In the genomic region with DNA sequence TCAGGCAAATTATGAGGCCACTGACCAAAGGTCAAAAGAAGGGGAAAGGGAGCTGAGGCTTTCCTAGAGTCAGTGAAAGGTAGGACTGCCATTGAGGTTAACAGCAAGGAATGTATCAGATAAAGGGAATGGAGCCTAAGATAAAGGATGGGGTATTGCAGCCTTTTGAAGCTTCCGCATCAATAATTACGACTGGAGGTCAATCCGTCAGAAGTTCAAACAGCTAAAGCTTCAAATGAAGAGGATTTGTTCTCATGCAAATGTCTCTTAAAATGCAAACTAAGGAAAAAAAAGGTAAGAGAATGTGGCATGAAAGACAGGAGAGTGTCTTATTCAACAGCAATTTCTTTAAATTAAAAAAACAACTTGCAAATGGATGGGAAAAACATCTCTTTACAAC, we compare ENCODE assay signal across 21 cellular contexts.
DNase-seq lines count a peak whose midpoint lies in the region; ATAC-seq and TF ChIP-seq lines count a peak whose summit lies in the region.
"Had no signal": no experiment of that assay in that cellular context is flagged by ENCODE, and none has a peak within 500 bp of the region (broad histone marks: within the 10 kb centered on the region; RNA-seq: fewer than 3 reads in every experiment).

No MANE protein-coding gene starts in this region.

- no peak for TF ChIP-seq POLR2A in esophagus muscularis mucosa (IDR thresholded peaks at IDR 0.05; ENCODE audit: low read depth)

- H3K27ac ChIP-seq in HUES64 (ENCODE audit: low read depth, low read length) (peak overlapping the region; percentile 82; the same call in 1 of the 2 replicates), esophagus muscularis mucosa (replicated peaks in 1 of 4) (peak overlapping the region; percentile 66 to 76 (median 74)), iPS-20b (ENCODE audit: low read length) (no peak overlapping the region), stomach smooth muscle (ENCODE audit: low read length) (peak overlapping the region; percentile 32)
- H3K27ac ChIP-seq: BLaER1 had no signal

- no peak for ATAC-seq in activated CD8-positive, alpha-beta T cell treated with anti-CD3 and anti-CD28 coated beads, Interleukin-2, amount 10 ng/mL, durations not matched to agents 7 days and 5 days
- ATAC-seq in HG03342 (IDR thresholded peaks at IDR 0.05; ENCODE audit: unreplicated experiment) (no peak), GM19351 (IDR thresholded peaks at IDR 0.05; ENCODE audit: unreplicated experiment) (no peak)
- ATAC-seq: HCT116 had no signal

- H3K9me3 Mint-ChIP-seq in activated CD8-positive, alpha-beta T cell treated with anti-CD3 and anti-CD28 coated beads, Interleukin-2, amount 10 ng/mL, durations not matched to agents 7 days and 5 days (ENCODE audit: insufficient read depth): no peaks in the 10 kb centered on the region

- 11% methylated on average over 3 of the region's 3 CpGs for WGBS in HUES64
- WGBS in esophagus muscularis mucosa: 86% methylated on average over 3 of the region's 3 CpGs

- H3K36me3 ChIP-seq in HUES64 (ENCODE audit: insufficient read depth, low read length) (no peaks in the 10 kb centered on the region), esophagus muscularis mucosa (no peaks in the 10 kb centered on the region), iPS-20b (ENCODE audit: insufficient read depth, low read depth, low read length) (no peaks in the 10 kb centered on the region), stomach smooth muscle (ENCODE audit: control insufficient read depth in 2 of 2, insufficient read depth in 2 of 2, low read length in 2 of 2) (no peaks in the 10 kb centered on the region)
- H3K36me3 ChIP-seq: BLaER1 had no signal

- H3K4me1 Mint-ChIP-seq in activated CD8-positive, alpha-beta T cell treated with anti-CD3 and anti-CD28 coated beads, Interleukin-2, amount 10 ng/mL, durations not matched to agents 7 days and 5 days (ENCODE audit: low read depth): peaks cover 6% of the 10 kb centered on the region

- no peak for TF ChIP-seq EP300 in esophagus muscularis mucosa (IDR thresholded peaks at IDR 0.05)

- H3K4me1 ChIP-seq in HUES64 (ENCODE audit: insufficient read depth, low read length) (peaks cover 28% of the 10 kb centered on the region), esophagus muscularis mucosa (peaks cover 4 to 52% (median 44%) of the 10 kb centered on the region in 4 donors), iPS-20b (ENCODE audit: insufficient read depth, low read length) (peaks cover 10% of the 10 kb centered on the region; the same call in 1 of the 2 replicates), stomach smooth muscle (ENCODE audit: control insufficient read depth, insufficient read depth, low read length) (peaks cover 6% of the 10 kb centered on the region)

- intact Hi-C loops in esophagus muscularis mucosa (cut with DNase I): loop anchor here (5.0 kb wide), 1 partner anchor 340 kb away; the partner anchor contains the start of gene RGMB

- H3K27me3 ChIP-seq in HUES64 (ENCODE audit: insufficient read depth, low read length): no peaks in the 10 kb centered on the region
- H3K27me3 ChIP-seq in esophagus muscularis mucosa: no peaks in the 10 kb centered on the region
- H3K27me3 ChIP-seq in iPS-20b (ENCODE audit: insufficient read depth, low read length): no peaks in the 10 kb centered on the region
- H3K27me3 ChIP-seq in stomach smooth muscle (ENCODE audit: control insufficient read depth in 1 of 2, insufficient read depth in 2 of 2, low read length in 2 of 2): no peaks in the 10 kb centered on the region
- H3K27me3 ChIP-seq: BLaER1 had no signal

- CTCF ChIA-PET in activated CD8-positive, alpha-beta T cell treated with anti-CD3 and anti-CD28 coated beads, Interleukin-2, amount 10 ng/mL, durations not matched to agents 7 days and 5 days (lab: Charles Lee): no interaction called here

- H3K4me3 ChIP-seq in HUES64 (ENCODE audit: low read length) (peak overlapping the region; percentile 10; the same call in 1 of the 2 replicates), esophagus muscularis mucosa (no peak overlapping the region), iPS-20b (ENCODE audit: low read length) (peak overlapping the region; percentile 15; the same call in 1 of the 2 replicates), stomach smooth muscle (ENCODE audit: low read length in 2 of 2) (no peak overlapping the region)
- H3K4me3 ChIP-seq: BLaER1 had no signal

- no peak overlapping the region for H3K4me3 Mint-ChIP-seq in activated CD8-positive, alpha-beta T cell treated with anti-CD3 and anti-CD28 coated beads, Interleukin-2, amount 10 ng/mL, durations not matched to agents 7 days and 5 days
- H3K4me3 Mint-ChIP-seq: CD4-positive, alpha-beta T cell had no signal

- DNase-seq in esophagus muscularis mucosa (ENCODE audit: extremely low spot score) (no peak), anterior cingulate cortex (lab: John Stamatoyannopoulos, UW) (no peak)
- no peak for DNase-seq in activated CD8-positive, alpha-beta T cell treated with anti-CD3 and anti-CD28 coated beads, Interleukin-2, amount 10 ng/mL, durations not matched to agents 7 days and 5 days
- DNase-seq: CD4-positive, alpha-beta T cell; COR-L47; DMS79 treated with DMSO at 0.1 percent for 48 hours; Kasumi-1; NCI-H1694; NCI-H2081; NCI-H2171; NCI-H345; NCI-H524; NCI-H82; Right ventricle myocardium superior had no signal

- H3K9me3 ChIP-seq in HUES64 (ENCODE audit: insufficient read depth, low read depth, low read length) (peaks cover 15% of the 10 kb centered on the region), esophagus muscularis mucosa (peaks cover 0 to 7% (median 0%) of the 10 kb centered on the region in 4 donors), iPS-20b (ENCODE audit: insufficient read depth, low read depth, low read length) (peaks cover 15% of the 10 kb centered on the region; the same call in 1 of the 2 replicates), stomach smooth muscle (ENCODE audit: control insufficient read depth in 2 of 2, low read length in 2 of 2) (peaks cover 2 to 12% of the 10 kb centered on the region in 2 donors)

- H3K36me3 Mint-ChIP-seq in activated CD8-positive, alpha-beta T cell treated with anti-CD3 and anti-CD28 coated beads, Interleukin-2, amount 10 ng/mL, durations not matched to agents 7 days and 5 days (ENCODE audit: low read depth): no peaks in the 10 kb centered on the region

- POLR2A ChIA-PET in activated CD8-positive, alpha-beta T cell treated with anti-CD3 and anti-CD28 coated beads, Interleukin-2, amount 10 ng/mL, durations not matched to agents 7 days and 5 days (lab: Charles Lee): no interaction called here

- TF ChIP-seq CTCF in esophagus muscularis mucosa (IDR thresholded peaks at IDR 0.05): no peak

- H3K27ac Mint-ChIP-seq in activated CD8-positive, alpha-beta T cell treated with anti-CD3 and anti-CD28 coated beads, Interleukin-2, amount 10 ng/mL, durations not matched to agents 7 days and 5 days: no peak overlapping the region
- H3K27ac Mint-ChIP-seq: CD4-positive, alpha-beta T cell had no signal

- no peak overlapping the region for H3K9ac ChIP-seq in HUES64 (ENCODE audit: low read depth, low read length)
- no peak overlapping the region for H3K9ac ChIP-seq in iPS-20b (ENCODE audit: low read depth, low read length)
- H3K9ac ChIP-seq in stomach smooth muscle (ENCODE audit: low read length in 2 of 2): no peak overlapping the region
- H3K9ac ChIP-seq: BLaER1 had no signal

- no peaks in the 10 kb centered on the region for H3K27me3 Mint-ChIP-seq in activated CD8-positive, alpha-beta T cell treated with anti-CD3 and anti-CD28 coated beads, Interleukin-2, amount 10 ng/mL, durations not matched to agents 7 days and 5 days (ENCODE audit: low read depth)
- H3K27me3 Mint-ChIP-seq: CD4-positive, alpha-beta T cell had no signal

Comparison
In these comparisons a context has a peak if more than half of its experiments do, and no peak if none do; other contexts are left out.
1. H3K4me3 ChIP-seq: peak in HUES64 (single experiment) and iPS-20b (single experiment); none in esophagus muscularis mucosa (0 of 4) and stomach smooth muscle (0 of 2).